Comparison of ENCODE assay signal across 11 cellular contexts in genomic region chr3:181292984-181293383, GRCh38.
DNase-seq lines count a peak whose midpoint lies in the region; ATAC-seq and TF ChIP-seq lines count a peak whose summit lies in the region.
"Had no signal": no experiment of that assay in that cellular context is flagged by ENCODE, and none has a peak within 500 bp of the region (broad histone marks: within the 10 kb centered on the region; RNA-seq: fewer than 3 reads in every experiment).

No MANE protein-coding gene starts in this region.

- peak; percentile 50 to 84 for ATAC-seq in activated naive CD4-positive, alpha-beta T cell treated with anti-CD3 and anti-CD28 coated beads, Interleukin-2, amount 50 U/mL, for 72 hours
- ATAC-seq in HG03039 (IDR thresholded peaks at IDR 0.05; ENCODE audit: unreplicated experiment) = peak; percentile 82
- 0 out of 3 replicates have a peak, but pooled peaks have one; percentile 42 for ATAC-seq in RWPE2 (ENCODE audit: low read depth)
- ATAC-seq in heart right ventricle = no peak
- ATAC-seq: gastroesophageal sphincter had no signal

- no peaks in the 10 kb centered on the region for H3K9me3 Mint-ChIP-seq in activated naive CD4-positive, alpha-beta T cell treated with anti-CD3 and anti-CD28 coated beads, Interleukin-2, amount 50 U/mL, for 72 hours
- H3K9me3 Mint-ChIP-seq in activated naive CD4-positive, alpha-beta T cell treated with anti-CD3 and anti-CD28 coated beads for 36 hours = no peaks in the 10 kb centered on the region

- DNase-seq in activated naive CD4-positive, alpha-beta T cell treated with anti-CD3 and anti-CD28 coated beads, Interleukin-2, amount 50 U/mL, for 72 hours (ENCODE audit: low spot score in 2 of 2) = no peak
- DNase-seq in activated naive CD4-positive, alpha-beta T cell treated with anti-CD3 and anti-CD28 coated beads for 36 hours = no peak
- DNase-seq in RWPE2 (ENCODE audit: low spot score) (no peak), stromal cell of bone marrow (ENCODE audit: low read depth) (peak; percentile 9), heart right ventricle (no peak), Peyer's patch (no peak), hepatocyte (ENCODE audit: low spot score) (no peak)
- DNase-seq: tibial artery had no signal

- H4K20me1 ChIP-seq in hepatocyte (ENCODE audit: insufficient read depth, poor library complexity, severe bottlenecking) = no peaks in the 10 kb centered on the region

- H3K36me3 ChIP-seq in RWPE2 (ENCODE audit: low read depth) (no peaks in the 10 kb centered on the region), heart right ventricle (no peaks in the 10 kb centered on the region), Peyer's patch (no peaks in the 10 kb centered on the region), hepatocyte (replicated peaks; ENCODE audit: insufficient read depth, low read depth) (no peaks in the 10 kb centered on the region)
- H3K36me3 ChIP-seq: gastroesophageal sphincter, tibial artery had no signal

- WGBS in heart right ventricle, 2 donors = 19% methylated on average over 1 of the region's 1 CpG
- 37% methylated on average over 1 of the region's 1 CpG for WGBS in hepatocyte (ENCODE audit: low lambda C conversion rate, missing lambda C conversion rate)

- H3K36me3 Mint-ChIP-seq in activated naive CD4-positive, alpha-beta T cell treated with anti-CD3 and anti-CD28 coated beads, Interleukin-2, amount 50 U/mL, for 72 hours = no peaks in the 10 kb centered on the region
- H3K36me3 Mint-ChIP-seq in activated naive CD4-positive, alpha-beta T cell treated with anti-CD3 and anti-CD28 coated beads for 36 hours (ENCODE audit: low read depth) = no peaks in the 10 kb centered on the region

- H3K9me2 ChIP-seq in hepatocyte (replicated peaks; ENCODE audit: insufficient read depth) = no peaks in the 10 kb centered on the region

- no peak overlapping the region for H2AFZ ChIP-seq in hepatocyte

- H3K4me2 ChIP-seq in hepatocyte = no peak overlapping the region

- intact Hi-C loops in activated naive CD4-positive, alpha-beta T cell treated with anti-CD3 and anti-CD28 coated beads for 36 hours (cut with micrococcal nuclease) = loop anchor here (1.0 kb wide), 1 partner anchor 29 kb away; no protein-coding TSS in a partner anchor
- intact Hi-C loops in heart right ventricle (cut with DNase I) = no loop called here

- H3K4me1 ChIP-seq in RWPE2 (ENCODE audit: insufficient read depth, poor library complexity, severe bottlenecking) (peaks cover 12% of the 10 kb centered on the region), heart right ventricle (no peaks in the 10 kb centered on the region), Peyer's patch (no peaks in the 10 kb centered on the region), hepatocyte (ENCODE audit: insufficient read depth) (no peaks in the 10 kb centered on the region)
- H3K4me1 ChIP-seq: gastroesophageal sphincter, tibial artery had no signal

- H3K27me3 Mint-ChIP-seq in activated naive CD4-positive, alpha-beta T cell treated with anti-CD3 and anti-CD28 coated beads for 36 hours (ENCODE audit: low read depth) = no peaks in the 10 kb centered on the region

- H3K27ac ChIP-seq in RWPE2 (ENCODE audit: poor library complexity, severe bottlenecking) = no peak overlapping the region
- H3K27ac ChIP-seq in heart right ventricle = no peak overlapping the region
- no peak overlapping the region for H3K27ac ChIP-seq in Peyer's patch
- no peak overlapping the region for H3K27ac ChIP-seq in hepatocyte
- H3K27ac ChIP-seq: gastroesophageal sphincter, tibial artery, VCaP had no signal

- H3K4me3 ChIP-seq in RWPE2 (ENCODE audit: severe bottlenecking) = no peak overlapping the region
- H3K4me3 ChIP-seq in heart right ventricle = no peak overlapping the region
- no peak overlapping the region for H3K4me3 ChIP-seq in Peyer's patch
- no peak overlapping the region for H3K4me3 ChIP-seq in hepatocyte
- H3K4me3 ChIP-seq: gastroesophageal sphincter, tibial artery had no signal

- no peak overlapping the region for H3K4me3 Mint-ChIP-seq in activated naive CD4-positive, alpha-beta T cell treated with anti-CD3 and anti-CD28 coated beads for 36 hours

- no peaks in the 10 kb centered on the region for H3K4me1 Mint-ChIP-seq in activated naive CD4-positive, alpha-beta T cell treated with anti-CD3 and anti-CD28 coated beads for 36 hours (ENCODE audit: low read depth)

- CTCF ChIA-PET in activated naive CD4-positive, alpha-beta T cell treated with anti-CD3 and anti-CD28 coated beads for 36 hours (lab: Charles Lee) = no interaction called here

- no peak for TF ChIP-seq POLR2A in Peyer's patch (IDR thresholded peaks at IDR 0.05)

- H3K79me2 ChIP-seq in hepatocyte = no peaks in the 10 kb centered on the region

- no peak for TF ChIP-seq CTCF in RWPE2 (IDR thresholded peaks at IDR 0.05; ENCODE audit: poor library complexity, severe bottlenecking)
- TF ChIP-seq CTCF in heart right ventricle (IDR thresholded peaks at IDR 0.05) = no peak
- TF ChIP-seq CTCF in Peyer's patch (IDR thresholded peaks at IDR 0.05) = no peak
- no peak for TF ChIP-seq CTCF in hepatocyte (IDR thresholded peaks at IDR 0.05; ENCODE audit: poor library complexity)

- no peaks in the 10 kb centered on the region for H3K9me3 ChIP-seq in RWPE2 (ENCODE audit: severe bottlenecking)
- H3K9me3 ChIP-seq in heart right ventricle = no peaks in the 10 kb centered on the region
- H3K9me3 ChIP-seq in Peyer's patch = no peaks in the 10 kb centered on the region
- no peaks in the 10 kb centered on the region for H3K9me3 ChIP-seq in hepatocyte (ENCODE audit: low read depth)
- H3K9me3 ChIP-seq: gastroesophageal sphincter, tibial artery had no signal

- H3K27ac Mint-ChIP-seq in activated naive CD4-positive, alpha-beta T cell treated with anti-CD3 and anti-CD28 coated beads, Interleukin-2, amount 50 U/mL, for 72 hours = no peak overlapping the region
- no peak overlapping the region for H3K27ac Mint-ChIP-seq in activated naive CD4-positive, alpha-beta T cell treated with anti-CD3 and anti-CD28 coated beads for 36 hours

- H3K27me3 ChIP-seq in RWPE2 (ENCODE audit: insufficient read depth, poor library complexity, severe bottlenecking) = no peaks in the 10 kb centered on the region
- H3K27me3 ChIP-seq in heart right ventricle = no peaks in the 10 kb centered on the region
- H3K27me3 ChIP-seq in Peyer's patch = no peaks in the 10 kb centered on the region
- peaks cover under 1% of the 10 kb centered on the region for H3K27me3 ChIP-seq in hepatocyte
- H3K27me3 ChIP-seq: gastroesophageal sphincter, tibial artery had no signal

Comparison
In these comparisons a context has a peak if more than half of its experiments do, and no peak if none do; other contexts are left out.
1. ATAC-seq: peak in activated naive CD4-positive, alpha-beta T cell treated with anti-CD3 and anti-CD28 coated beads, Interleukin-2, amount 50 U/mL, for 72 hours (2 of 2), HG03039 (single experiment) and RWPE2 (single experiment); none in heart right ventricle (0 of 8).